In genomic region chr12:57546438-57547365, GRCh38 we compare ENCODE assay signal across 8 cellular contexts. TPM values are rescaled to one million over a fixed set of nuclear protein-coding genes. Genes with fewer than 3 reads are reported as not detected.
A peak's percentile ranks its signal among the peaks of the same experiment; 100 is the strongest.
DNase-seq lines count a peak whose midpoint lies in the region; ATAC-seq and TF ChIP-seq lines count a peak whose summit lies in the region.

TSS of gene DCTN2 (minus strand) at chr12:57547192. CDS start at chr12:57547063, 129 bp downstream.

- peaks cover 44% of the 10 kb centered on the region for H3K27me3 Mint-ChIP-seq in type B pancreatic cell

- H3K4me3 ChIP-seq in GM12875 (ENCODE audit: low read depth, low read length) (peak within 1 kb of the TSS; percentile 90), adipocyte (ENCODE audit: low read length) (peak within 1 kb of the TSS; percentile 98)

- H3K9ac ChIP-seq in adipocyte (ENCODE audit: low read length), result peak within 1 kb of the TSS; percentile 97

- TF ChIP-seq CTCF in GM12875 (IDR thresholded peaks at IDR 0.05; ENCODE audit: borderline replicate concordance, insufficient read depth, low read depth, low read length) (peak; percentile 35; the same call in 1 of the 2 replicates), type B pancreatic cell (conservative IDR thresholded peaks at IDR 0.05) (no peak)

- H3K9me3 ChIP-seq in adipocyte (ENCODE audit: control insufficient read depth, low read length), result no peaks in the 10 kb centered on the region

- H3K4me1 Mint-ChIP-seq in type B pancreatic cell (ENCODE audit: unreplicated experiment), result peaks cover 11% of the 10 kb centered on the region

- H3K27me3 ChIP-seq in adipocyte (replicated peaks; ENCODE audit: control insufficient read depth, insufficient read depth, low read length), result peaks cover 35% of the 10 kb centered on the region

- intact Hi-C loops in cardiac septum (cut with DNase I), result loop anchor here (2.0 kb wide), 1 partner anchor 24 kb away; the partner anchor contains the start of gene MBD6

- no peaks in the 10 kb centered on the region for H3K36me3 Mint-ChIP-seq in type B pancreatic cell

- peak within 1 kb of the TSS; percentile 93 for H3K27ac Mint-ChIP-seq in type B pancreatic cell

- H3K4me1 ChIP-seq in adipocyte (ENCODE audit: control insufficient read depth, insufficient read depth, low read length), result peaks cover 24% of the 10 kb centered on the region

- H3K4me3 Mint-ChIP-seq in type B pancreatic cell, result peak within 1 kb of the TSS; percentile 97

- H3K9me3 Mint-ChIP-seq in type B pancreatic cell, result no peaks in the 10 kb centered on the region

- peaks cover 6% of the 10 kb centered on the region for H3K36me3 ChIP-seq in adipocyte (ENCODE audit: control insufficient read depth, insufficient read depth, low read length, severe bottlenecking)

- peak; percentile 96 for DNase-seq in NCI-H1436 (lab: John Stamatoyannopoulos, UW)
- DNase-seq in T follicular helper cell (ENCODE audit: low read depth), result peak; percentile 89
- peak; percentile 99 for DNase-seq in adipocyte (ENCODE audit: low read depth)
- DNase-seq in cardiac septum (ENCODE audit: low spot score), result peak; percentile 97
- peak; percentile 96 for DNase-seq in pons (ENCODE audit: low spot score)
- peak; percentile 92 for DNase-seq in type B pancreatic cell (ENCODE audit: extremely low spot score, unreplicated experiment)

- peak; percentile 98 for ATAC-seq in HG02798 (IDR thresholded peaks at IDR 0.05; ENCODE audit: poor library complexity, unreplicated experiment)

RNA-seq across cellular contexts. Expression of gene DCTN2, which starts in this region (rescaled TPM):
- total RNA-seq in cardiac septum, result 100 TPM
- total RNA-seq in type B pancreatic cell (ENCODE audit: low replicate concordance), result 119 and 126 TPM in 2 replicates

Comparison
In these comparisons a context has a peak if more than half of its experiments do, and no peak if none do; other contexts are left out.
1. Peak in every context shown above with its lines: DNase-seq, ATAC-seq and H3K4me3 ChIP-seq.